8 cellular contexts compared by ENCODE assay signal in the genomic region with DNA sequence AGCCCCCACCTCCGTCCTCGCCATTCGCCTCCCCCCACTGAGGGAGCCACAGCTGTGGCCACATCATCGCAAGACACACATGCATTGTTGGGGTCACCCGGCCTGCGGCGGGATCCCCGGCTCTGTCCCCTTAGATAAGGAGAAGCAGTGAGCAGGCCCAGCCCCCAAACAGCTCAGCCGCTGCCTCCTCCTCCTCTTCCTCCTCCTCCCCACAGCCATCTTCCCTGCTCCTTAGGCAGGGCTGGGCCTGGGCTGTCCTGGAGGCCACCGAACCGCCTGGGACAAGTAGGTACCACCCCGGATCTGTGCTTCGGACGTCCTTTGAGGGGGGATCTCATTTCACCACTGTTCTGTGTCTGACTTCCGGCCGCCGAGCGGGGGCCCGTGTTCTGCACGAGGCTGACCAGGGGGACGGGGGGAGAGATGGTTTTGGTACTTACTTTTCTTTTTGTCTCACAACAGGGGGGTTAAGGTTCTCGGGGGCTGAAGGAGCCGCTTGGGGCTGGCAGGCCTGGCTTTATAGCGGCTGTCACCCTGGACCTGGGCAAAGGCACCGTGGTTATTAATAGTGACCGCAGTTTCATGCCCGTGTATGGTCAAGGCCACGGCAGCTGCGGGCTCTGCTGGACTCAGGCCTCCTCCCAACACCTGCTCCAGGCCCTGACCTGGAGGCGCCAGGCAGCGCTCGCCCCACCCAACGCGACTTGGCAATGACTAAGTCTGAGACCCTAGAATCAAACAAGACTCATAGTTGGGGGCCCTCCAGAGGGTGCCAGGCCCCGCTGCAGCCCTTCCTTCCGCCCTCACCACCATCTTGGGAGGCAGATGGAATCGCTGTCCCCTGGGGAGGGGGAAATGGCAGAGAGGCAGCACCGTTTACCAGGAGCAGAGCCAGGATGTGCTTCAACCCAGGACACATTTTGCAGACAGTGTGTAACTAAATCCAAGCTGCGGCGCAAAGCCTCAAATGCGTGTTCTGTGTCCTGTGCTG. TPM values are rescaled to one million over a fixed set of nuclear protein-coding genes. Genes with fewer than 3 reads are reported as not detected.
DNase-seq lines count a peak whose midpoint lies in the region; ATAC-seq and TF ChIP-seq lines count a peak whose summit lies in the region.

No MANE protein-coding gene starts in this region.

- CTCF ChIA-PET in CD8-positive, alpha-beta memory T cell (lab: Charles Lee) = no interaction called here
- CTCF ChIA-PET in HEK293T (lab: Yijun Ruan, JAX) = no interaction called here

- no peaks in the 10 kb centered on the region for H3K9me3 ChIP-seq in CD8-positive, alpha-beta memory T cell (ENCODE audit: low read length)
- H3K9me3 ChIP-seq in osteoblast (ENCODE audit: low read depth, low read length) = no peaks in the 10 kb centered on the region

- no peak for TF ChIP-seq CTCF in osteoblast (IDR thresholded peaks at IDR 0.05; ENCODE audit: extremely low read depth, low read depth, low read length)

- H3K4me2 ChIP-seq in osteoblast (ENCODE audit: insufficient read depth, low read length) = no peak overlapping the region

- DNase-seq in CD8-positive, alpha-beta memory T cell = no peak
- peak; percentile 38 to 69 for DNase-seq in SHP77 (lab: John Stamatoyannopoulos, UW)
- DNase-seq in osteoblast (ENCODE audit: insufficient read length, low spot score, missing footprints) = peak; percentile 80
- DNase-seq in globus pallidus (ENCODE audit: low spot score) = no peak
- DNase-seq in HEK293T (ENCODE audit: extremely low spot score) = no peak
- DNase-seq in NCI-H1436 (lab: John Stamatoyannopoulos, UW) = no peak

- H3K36me3 Mint-ChIP-seq in CD8-positive, alpha-beta memory T cell = peaks cover 0 to 3% (median 0%) of the 10 kb centered on the region in 3 donors

- H3K36me3 ChIP-seq in CD8-positive, alpha-beta memory T cell (ENCODE audit: insufficient read depth, low read length) = no peaks in the 10 kb centered on the region
- no peaks in the 10 kb centered on the region for H3K36me3 ChIP-seq in osteoblast (ENCODE audit: insufficient read depth, low read length)

- H2AFZ ChIP-seq in osteoblast (ENCODE audit: low read length) = no peak overlapping the region

- peaks cover 35% of the 10 kb centered on the region for H4K20me1 ChIP-seq in osteoblast (ENCODE audit: insufficient read depth, low read length)

- H3K4me3 Mint-ChIP-seq in CD8-positive, alpha-beta memory T cell = peak overlapping the region in 6 of 7 donors; percentile 41 to 90 (median 74)

- H3K27me3 ChIP-seq in CD8-positive, alpha-beta memory T cell (ENCODE audit: insufficient read depth, low read length, poor library complexity, severe bottlenecking) = no peaks in the 10 kb centered on the region
- no peaks in the 10 kb centered on the region for H3K27me3 ChIP-seq in osteoblast (ENCODE audit: insufficient read depth, low read length)

- no peaks in the 10 kb centered on the region for H3K4me1 ChIP-seq in CD8-positive, alpha-beta memory T cell (ENCODE audit: insufficient read depth, low read length)
- no peaks in the 10 kb centered on the region for H3K4me1 ChIP-seq in osteoblast (ENCODE audit: insufficient read depth, low read length)

- H3K4me1 Mint-ChIP-seq in CD8-positive, alpha-beta memory T cell = peaks cover 3 to 9% (median 6%) of the 10 kb centered on the region in 3 donors

- ATAC-seq in esophagus mucosa (peak; percentile 5), HG03095 (IDR thresholded peaks at IDR 0.05; ENCODE audit: unreplicated experiment) (no peak)

- no peaks in the 10 kb centered on the region for H3K27me3 Mint-ChIP-seq in CD8-positive, alpha-beta memory T cell

- peak overlapping the region; percentile 24 for H3K27ac ChIP-seq in CD8-positive, alpha-beta memory T cell (ENCODE audit: low read depth, low read length)
- H3K27ac ChIP-seq in osteoblast (ENCODE audit: low read depth, low read length) = no peak overlapping the region

- POLR2A ChIA-PET in CD8-positive, alpha-beta memory T cell (lab: Charles Lee) = no interaction called here
- POLR2A ChIA-PET in HEK293T (lab: Yijun Ruan, JAX) = no interaction called here

- no peak overlapping the region for H3K4me3 ChIP-seq in CD8-positive, alpha-beta memory T cell (ENCODE audit: low read length)
- H3K4me3 ChIP-seq in osteoblast (ENCODE audit: insufficient read depth, low read length) = no peak overlapping the region

- peak overlapping the region in 7 of 8 donors; percentile 40 to 90 (median 85) for H3K27ac Mint-ChIP-seq in CD8-positive, alpha-beta memory T cell

- H3K9me3 Mint-ChIP-seq in CD8-positive, alpha-beta memory T cell = no peaks in the 10 kb centered on the region

- H3K79me2 ChIP-seq in osteoblast (ENCODE audit: insufficient read depth, low read length) = peaks cover 8% of the 10 kb centered on the region

TF ChIP-seq in HEK293T, 16 proteins besides CTCF, POLR2A, EP300 and RAD21:
- TF ChIP-seq L3MBTL2 (conservative IDR thresholded peaks at IDR 0.05) = no peak
- TF ChIP-seq FOXA1 (IDR thresholded peaks at IDR 0.05) = no peak
- no peak for TF ChIP-seq SUZ12 (IDR thresholded peaks at IDR 0.05)
- TF ChIP-seq, protein P1, sequence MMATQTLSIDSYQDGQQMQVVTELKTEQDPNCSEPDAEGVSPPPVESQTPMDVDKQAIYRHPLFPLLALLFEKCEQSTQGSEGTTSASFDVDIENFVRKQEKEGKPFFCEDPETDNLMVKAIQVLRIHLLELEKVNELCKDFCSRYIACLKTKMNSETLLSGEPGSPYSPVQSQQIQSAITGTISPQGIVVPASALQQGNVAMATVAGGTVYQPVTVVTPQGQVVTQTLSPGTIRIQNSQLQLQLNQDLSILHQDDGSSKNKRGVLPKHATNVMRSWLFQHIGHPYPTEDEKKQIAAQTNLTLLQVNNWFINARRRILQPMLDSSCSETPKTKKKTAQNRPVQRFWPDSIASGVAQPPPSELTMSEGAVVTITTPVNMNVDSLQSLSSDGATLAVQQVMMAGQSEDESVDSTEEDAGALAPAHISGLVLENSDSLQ (IDR thresholded peaks at IDR 0.05) = no peak
- no peak for TF ChIP-seq CTBP1 (IDR thresholded peaks at IDR 0.05; ENCODE audit: borderline replicate concordance)
- no peak for TF ChIP-seq SP1 (IDR thresholded peaks at IDR 0.05)
- TF ChIP-seq NFRKB (IDR thresholded peaks at IDR 0.05) = no peak
- no peak for TF ChIP-seq ARNT (IDR thresholded peaks at IDR 0.05)
- no peak for TF ChIP-seq LEF1 (IDR thresholded peaks at IDR 0.05; ENCODE audit: borderline replicate concordance)
- no peak for TF ChIP-seq FOXK2 (IDR thresholded peaks at IDR 0.05)
- TF ChIP-seq TARDBP (IDR thresholded peaks at IDR 0.05) = no peak
- TF ChIP-seq FOXM1 (IDR thresholded peaks at IDR 0.05; ENCODE audit: borderline replicate concordance) = no peak

RNA-seq across cellular contexts. Expression of a gene that starts 18.3 kb away (rescaled TPM):
- total RNA-seq in CD8-positive, alpha-beta memory T cell = not detected
- not detected for polyA plus RNA-seq in CD8-positive, alpha-beta memory T cell
- total RNA-seq in esophagus mucosa = not detected
- total RNA-seq in osteoblast = not detected in 2 replicates

RNA-seq across cellular contexts. Expression of a gene that starts 19.7 kb away (rescaled TPM):
- total RNA-seq in CD8-positive, alpha-beta memory T cell = 10 to 100 TPM; 42.5 to 44.9 TPM
- polyA plus RNA-seq in CD8-positive, alpha-beta memory T cell = 38.5 TPM
- total RNA-seq in esophagus mucosa (28.8 TPM), osteoblast (122 and 131 TPM in 2 replicates)

RNA-seq across cellular contexts. Expression of a gene that starts 34.1 kb away (rescaled TPM):
- total RNA-seq in CD8-positive, alpha-beta memory T cell = 1,000 to 10,000 TPM; 3,106 to 3,129 TPM
- 533 TPM for polyA plus RNA-seq in CD8-positive, alpha-beta memory T cell
- total RNA-seq in esophagus mucosa (2,169 TPM), osteoblast (2,656 and 2,968 TPM in 2 replicates)

RNA-seq across cellular contexts. Expression of a gene that starts 56.4 kb away (rescaled TPM):
- total RNA-seq in CD8-positive, alpha-beta memory T cell = 10 to 100 TPM; 29.1 to 33.8 TPM
- polyA plus RNA-seq in CD8-positive, alpha-beta memory T cell = 6.3 TPM
- total RNA-seq in esophagus mucosa = 19.3 TPM
- 14.7 and 21.4 TPM in 2 replicates for total RNA-seq in osteoblast

Comparison
In these comparisons a context has a peak if more than half of its experiments do, and no peak if none do; other contexts are left out.
1. DNase-seq: peak in SHP77 (2 of 2) and osteoblast (single experiment); none in CD8-positive, alpha-beta memory T cell (0 of 5), globus pallidus (single experiment), HEK293T (single experiment) and NCI-H1436 (single experiment).